Comparison of ENCODE assay signal across 8 cellular contexts in the genomic region with DNA sequence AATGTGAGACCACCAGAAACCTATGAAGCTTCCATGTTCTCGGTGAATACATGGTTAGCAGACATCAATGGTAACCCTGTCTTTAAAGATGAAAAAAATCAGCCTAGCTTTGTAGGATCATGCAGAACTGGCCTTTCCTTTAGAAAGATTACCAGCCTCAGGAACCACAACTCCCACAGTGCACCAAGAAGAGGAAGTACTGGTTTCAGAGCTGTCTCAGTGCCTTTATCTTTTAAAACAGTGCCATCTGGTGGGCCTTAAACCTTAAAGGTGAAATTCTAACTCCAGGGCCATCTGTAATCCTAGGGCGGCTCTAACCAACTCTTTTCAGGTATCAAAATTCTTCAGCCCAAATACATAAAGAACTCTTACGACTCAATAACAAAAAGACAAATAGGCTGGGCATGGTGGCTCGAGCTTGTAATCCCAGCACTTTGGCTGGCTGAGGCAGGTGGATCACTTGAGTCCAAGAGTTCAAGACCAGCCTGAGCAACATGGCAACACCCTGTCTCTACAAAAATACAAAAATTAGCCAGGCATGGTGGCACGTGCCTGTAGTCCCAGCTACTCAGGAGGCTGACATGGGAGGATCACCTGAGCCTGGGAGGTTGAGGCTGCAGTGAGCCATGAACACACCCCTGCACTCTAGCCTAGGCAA. TPM values are rescaled to one million over a fixed set of nuclear protein-coding genes. Genes with fewer than 3 reads are reported as not detected.
DNase-seq lines count a peak whose midpoint lies in the region; ATAC-seq lines count a peak whose summit lies in the region.

No MANE protein-coding gene starts in this region.

- H3K27ac Mint-ChIP-seq in activated CD4-positive, alpha-beta T cell treated with anti-CD3 and anti-CD28 coated beads for 36 hours = no peak overlapping the region

- intact Hi-C loops in activated CD4-positive, alpha-beta T cell treated with anti-CD3 and anti-CD28 coated beads for 36 hours (cut with DNase I, micrococcal nuclease) = loop anchor here (1.0 to 2.0 kb wide), 6 partner anchors 39 to 352 kb away; a partner anchor contains a TSS

- H3K9me3 Mint-ChIP-seq in activated CD4-positive, alpha-beta T cell treated with anti-CD3 and anti-CD28 coated beads for 36 hours (ENCODE audit: low read depth) = no peaks in the 10 kb centered on the region

- H3K4me1 Mint-ChIP-seq in activated CD4-positive, alpha-beta T cell treated with anti-CD3 and anti-CD28 coated beads for 36 hours = peaks cover 31% of the 10 kb centered on the region

- POLR2A ChIA-PET in activated CD4-positive, alpha-beta T cell treated with anti-CD3 and anti-CD28 coated beads for 36 hours (lab: Charles Lee) = no interaction called here

- ATAC-seq in activated CD4-positive, alpha-beta T cell treated with anti-CD3 and anti-CD28 coated beads for 36 hours = peak; percentile 69
- ATAC-seq in HG02610 (IDR thresholded peaks at IDR 0.05; ENCODE audit: unreplicated experiment) = peak; percentile 66

- CTCF ChIA-PET in activated CD4-positive, alpha-beta T cell treated with anti-CD3 and anti-CD28 coated beads for 36 hours (lab: Charles Lee) = interaction anchor here (0.5 to 4.4 kb wide), 28 partner anchors 11 to 754 kb away, joined by 3 to 42 read pairs (median 4); a partner anchor contains a TSS

- in situ Hi-C loops in T47D (cut with HindIII; ENCODE audit: low pct_unique_long_range_greater_than_20kb, low sequenced_read_pairs) = no loop called here

- H3K27me3 Mint-ChIP-seq in activated CD4-positive, alpha-beta T cell treated with anti-CD3 and anti-CD28 coated beads for 36 hours = no peaks in the 10 kb centered on the region

- H3K4me3 Mint-ChIP-seq in activated CD4-positive, alpha-beta T cell treated with anti-CD3 and anti-CD28 coated beads for 36 hours = no peak overlapping the region

- peaks cover 4% of the 10 kb centered on the region for H3K36me3 Mint-ChIP-seq in activated CD4-positive, alpha-beta T cell treated with anti-CD3 and anti-CD28 coated beads for 36 hours (ENCODE audit: low read depth)

- DNase-seq in activated CD4-positive, alpha-beta T cell treated with anti-CD3 and anti-CD28 coated beads for 36 hours = peak; percentile 69
- no peak for DNase-seq in activated CD4-positive, alpha-beta T cell treated with anti-CD3 and anti-CD28 coated beads for 1 hour
- DNase-seq in NCI-H146 (lab: John Stamatoyannopoulos, UW) = peak; percentile 85
- peak; percentile 89 for DNase-seq in SKM-1 treated with dmso at 0.1 percent for 144 hours (lab: John Stamatoyannopoulos, UW; ENCODE audit: unreplicated experiment)
- DNase-seq in T47D (ENCODE audit: low read depth in 1 of 2, low spot score in 1 of 2) = peak; percentile 44 to 84
- peak; percentile 86 for DNase-seq in iris pigment epithelial cell (ENCODE audit: low read depth)
- peak; percentile 32 to 42 for DNase-seq in stimulated activated CD4-positive, alpha-beta T cell treated with anti-CD3 and anti-CD28 coated beads, Interleukin-2, amount 100 ng/mL, for 48 hours

RNA-seq across cellular contexts. Expression of a gene that starts 5.4 kb away (rescaled TPM):
- 10 to 100 TPM; 32.9 to 40.3 TPM for total RNA-seq in activated CD4-positive, alpha-beta T cell treated with anti-CD3 and anti-CD28 coated beads for 36 hours

RNA-seq across cellular contexts. Expression of a gene that starts 5.6 kb away (rescaled TPM):
- 1 to 10 TPM; 6.7 to 7.7 TPM for total RNA-seq in activated CD4-positive, alpha-beta T cell treated with anti-CD3 and anti-CD28 coated beads for 36 hours

RNA-seq across cellular contexts. Expression of a gene that starts 54.2 kb away (rescaled TPM):
- total RNA-seq in activated CD4-positive, alpha-beta T cell treated with anti-CD3 and anti-CD28 coated beads for 36 hours = 10 to 100 TPM; 42.5 to 45.6 TPM
